1 cellular context compared by ENCODE assay signal in the genomic region with DNA sequence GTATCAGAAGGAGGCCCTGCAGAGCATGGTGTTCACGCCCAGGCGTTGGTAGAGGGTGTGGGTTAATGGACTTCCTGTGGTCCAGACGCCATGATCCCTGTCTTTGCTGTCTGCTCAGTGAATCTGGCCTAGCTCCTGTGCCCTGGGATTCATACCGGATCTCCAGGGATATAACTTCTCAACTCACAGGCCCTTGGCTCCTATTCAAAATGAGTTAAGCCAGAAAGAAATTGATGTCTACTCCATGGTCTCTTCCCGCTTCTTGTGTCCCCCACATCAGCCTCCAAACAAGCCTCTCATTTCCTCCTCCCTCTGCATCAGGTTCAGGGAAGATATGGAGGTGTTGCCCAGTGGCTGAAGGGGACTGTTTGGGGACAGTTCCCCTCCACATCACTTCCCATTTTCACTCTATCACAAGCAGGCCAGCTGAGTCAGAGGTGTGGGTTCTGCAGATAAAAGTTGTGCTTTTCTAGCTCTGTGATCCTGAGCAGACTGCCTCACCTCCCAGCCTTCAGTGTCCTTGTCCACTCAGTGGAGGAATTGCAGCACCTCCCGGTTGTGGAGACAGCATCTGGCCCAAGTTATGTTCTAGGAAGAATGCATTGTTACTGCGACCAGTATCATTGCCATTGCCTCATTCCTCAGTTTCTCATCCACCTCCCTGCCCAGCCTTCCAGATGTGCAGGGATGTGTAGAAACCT.
TF ChIP-seq lines count a peak whose summit lies in the region.

No MANE protein-coding gene starts in this region.

TF ChIP-seq in K562, 482 proteins besides CTCF, POLR2A, EP300 and RAD21 (continued from another document and continues in another):
- TF ChIP-seq, protein P1, sequence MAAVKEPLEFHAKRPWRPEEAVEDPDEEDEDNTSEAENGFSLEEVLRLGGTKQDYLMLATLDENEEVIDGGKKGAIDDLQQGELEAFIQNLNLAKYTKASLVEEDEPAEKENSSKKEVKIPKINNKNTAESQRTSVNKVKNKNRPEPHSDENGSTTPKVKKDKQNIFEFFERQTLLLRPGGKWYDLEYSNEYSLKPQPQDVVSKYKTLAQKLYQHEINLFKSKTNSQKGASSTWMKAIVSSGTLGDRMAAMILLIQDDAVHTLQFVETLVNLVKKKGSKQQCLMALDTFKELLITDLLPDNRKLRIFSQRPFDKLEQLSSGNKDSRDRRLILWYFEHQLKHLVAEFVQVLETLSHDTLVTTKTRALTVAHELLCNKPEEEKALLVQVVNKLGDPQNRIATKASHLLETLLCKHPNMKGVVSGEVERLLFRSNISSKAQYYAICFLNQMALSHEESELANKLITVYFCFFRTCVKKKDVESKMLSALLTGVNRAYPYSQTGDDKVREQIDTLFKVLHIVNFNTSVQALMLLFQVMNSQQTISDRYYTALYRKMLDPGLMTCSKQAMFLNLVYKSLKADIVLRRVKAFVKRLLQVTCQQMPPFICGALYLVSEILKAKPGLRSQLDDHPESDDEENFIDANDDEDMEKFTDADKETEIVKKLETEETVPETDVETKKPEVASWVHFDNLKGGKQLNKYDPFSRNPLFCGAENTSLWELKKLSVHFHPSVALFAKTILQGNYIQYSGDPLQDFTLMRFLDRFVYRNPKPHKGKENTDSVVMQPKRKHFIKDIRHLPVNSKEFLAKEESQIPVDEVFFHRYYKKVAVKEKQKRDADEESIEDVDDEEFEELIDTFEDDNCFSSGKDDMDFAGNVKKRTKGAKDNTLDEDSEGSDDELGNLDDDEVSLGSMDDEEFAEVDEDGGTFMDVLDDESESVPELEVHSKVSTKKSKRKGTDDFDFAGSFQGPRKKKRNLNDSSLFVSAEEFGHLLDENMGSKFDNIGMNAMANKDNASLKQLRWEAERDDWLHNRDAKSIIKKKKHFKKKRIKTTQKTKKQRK (IDR thresholded peaks at IDR 0.05; ENCODE audit: borderline replicate concordance, low read depth, low read length), result no peak
- TF ChIP-seq, protein P2, sequence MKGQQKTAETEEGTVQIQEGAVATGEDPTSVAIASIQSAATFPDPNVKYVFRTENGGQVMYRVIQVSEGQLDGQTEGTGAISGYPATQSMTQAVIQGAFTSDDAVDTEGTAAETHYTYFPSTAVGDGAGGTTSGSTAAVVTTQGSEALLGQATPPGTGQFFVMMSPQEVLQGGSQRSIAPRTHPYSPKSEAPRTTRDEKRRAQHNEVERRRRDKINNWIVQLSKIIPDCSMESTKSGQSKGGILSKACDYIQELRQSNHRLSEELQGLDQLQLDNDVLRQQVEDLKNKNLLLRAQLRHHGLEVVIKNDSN (CRISPR knock-in tag; IDR thresholded peaks at IDR 0.05), result 0 out of 2 replicates have a peak, but pooled peaks have one; percentile 28
- TF ChIP-seq MAFF (IDR thresholded peaks at IDR 0.05; ENCODE audit: low read length) (peak; percentile 54; the same call in 1 of the 2 replicates), ATF7 (IDR thresholded peaks at IDR 0.05) (peak; percentile 68), MIER1 (IDR thresholded peaks at IDR 0.05; ENCODE audit: low read depth) (no peak), SNRNP70 (optimal IDR thresholded peaks at IDR 0.05; ENCODE audit: low read depth, low read length) (no peak), PYGO2 (tag; IDR thresholded peaks at IDR 0.05) (no peak), XRCC4 (IDR thresholded peaks at IDR 0.05; ENCODE audit: extremely low read depth, insufficient read depth, insufficient read length) (no peak), TAF7 (tag; IDR thresholded peaks at IDR 0.05) (no peak), FOXP1 (CRISPR knock-in tag; IDR thresholded peaks at IDR 0.05) (no peak), ZNF232 (CRISPR knock-in tag; IDR thresholded peaks at IDR 0.05) (no peak), GMEB1 (CRISPR knock-in tag; IDR thresholded peaks at IDR 0.05) (no peak), TEAD2 (tag; IDR thresholded peaks at IDR 0.05) (no peak), SIN3A (IDR thresholded peaks at IDR 0.05; ENCODE audit: borderline replicate concordance in 2 of 2, control insufficient read depth in 1 of 2, low read depth in 2 of 2, low read length in 2 of 2) (no peak), SRSF7 (optimal IDR thresholded peaks at IDR 0.05; ENCODE audit: low read depth, low read length) (no peak), SPI1 (IDR thresholded peaks at IDR 0.05; ENCODE audit: borderline replicate concordance, low read depth, low read length) (peak; percentile 99), ZNF444 (CRISPR knock-in tag; IDR thresholded peaks at IDR 0.05) (no peak), WHSC1 (IDR thresholded peaks at IDR 0.05; ENCODE audit: low read length) (no peak), HDAC3 (IDR thresholded peaks at IDR 0.05; ENCODE audit: borderline replicate concordance, partially characterized antibody) (peak; percentile 46), ZNF280A (IDR thresholded peaks at IDR 0.05; ENCODE audit: low read depth, partially characterized antibody) (no peak), PHB (CRISPR knock-in tag; IDR thresholded peaks at IDR 0.05) (no peak), ZKSCAN3 (CRISPR knock-in tag; IDR thresholded peaks at IDR 0.05) (no peak), NFIX (CRISPR knock-in tag; IDR thresholded peaks at IDR 0.05; ENCODE audit: low read depth) (no peak), NFXL1 (CRISPR knock-in tag; IDR thresholded peaks at IDR 0.05) (no peak), BRF2 (IDR thresholded peaks at IDR 0.05; ENCODE audit: borderline replicate concordance, insufficient read depth, insufficient read length) (no peak), LEF1 (IDR thresholded peaks at IDR 0.05) (peak; percentile 81), GABPA (tag; conservative IDR thresholded peaks at IDR 0.05; ENCODE audit: low read depth) (peak; percentile 51; the same call in 1 of the 2 replicates), ZNF12 (CRISPR knock-in tag; IDR thresholded peaks at IDR 0.05) (no peak), ZNF316 (IDR thresholded peaks at IDR 0.05) (0 out of 2 replicates have a peak, but pooled peaks have one; percentile 29), NCOA1 (IDR thresholded peaks at IDR 0.05; ENCODE audit: low read depth) (peak; percentile 83)
- TF ChIP-seq, protein P3, sequence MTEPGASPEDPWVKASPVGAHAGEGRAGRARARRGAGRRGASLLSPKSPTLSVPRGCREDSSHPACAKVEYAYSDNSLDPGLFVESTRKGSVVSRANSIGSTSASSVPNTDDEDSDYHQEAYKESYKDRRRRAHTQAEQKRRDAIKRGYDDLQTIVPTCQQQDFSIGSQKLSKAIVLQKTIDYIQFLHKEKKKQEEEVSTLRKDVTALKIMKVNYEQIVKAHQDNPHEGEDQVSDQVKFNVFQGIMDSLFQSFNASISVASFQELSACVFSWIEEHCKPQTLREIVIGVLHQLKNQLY (CRISPR knock-in tag; conservative IDR thresholded peaks at IDR 0.05), result no peak
- TF ChIP-seq, protein P4, sequence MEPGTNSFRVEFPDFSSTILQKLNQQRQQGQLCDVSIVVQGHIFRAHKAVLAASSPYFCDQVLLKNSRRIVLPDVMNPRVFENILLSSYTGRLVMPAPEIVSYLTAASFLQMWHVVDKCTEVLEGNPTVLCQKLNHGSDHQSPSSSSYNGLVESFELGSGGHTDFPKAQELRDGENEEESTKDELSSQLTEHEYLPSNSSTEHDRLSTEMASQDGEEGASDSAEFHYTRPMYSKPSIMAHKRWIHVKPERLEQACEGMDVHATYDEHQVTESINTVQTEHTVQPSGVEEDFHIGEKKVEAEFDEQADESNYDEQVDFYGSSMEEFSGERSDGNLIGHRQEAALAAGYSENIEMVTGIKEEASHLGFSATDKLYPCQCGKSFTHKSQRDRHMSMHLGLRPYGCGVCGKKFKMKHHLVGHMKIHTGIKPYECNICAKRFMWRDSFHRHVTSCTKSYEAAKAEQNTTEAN (CRISPR knock-in tag; IDR thresholded peaks at IDR 0.05), result no peak
- TF ChIP-seq, protein P5, sequence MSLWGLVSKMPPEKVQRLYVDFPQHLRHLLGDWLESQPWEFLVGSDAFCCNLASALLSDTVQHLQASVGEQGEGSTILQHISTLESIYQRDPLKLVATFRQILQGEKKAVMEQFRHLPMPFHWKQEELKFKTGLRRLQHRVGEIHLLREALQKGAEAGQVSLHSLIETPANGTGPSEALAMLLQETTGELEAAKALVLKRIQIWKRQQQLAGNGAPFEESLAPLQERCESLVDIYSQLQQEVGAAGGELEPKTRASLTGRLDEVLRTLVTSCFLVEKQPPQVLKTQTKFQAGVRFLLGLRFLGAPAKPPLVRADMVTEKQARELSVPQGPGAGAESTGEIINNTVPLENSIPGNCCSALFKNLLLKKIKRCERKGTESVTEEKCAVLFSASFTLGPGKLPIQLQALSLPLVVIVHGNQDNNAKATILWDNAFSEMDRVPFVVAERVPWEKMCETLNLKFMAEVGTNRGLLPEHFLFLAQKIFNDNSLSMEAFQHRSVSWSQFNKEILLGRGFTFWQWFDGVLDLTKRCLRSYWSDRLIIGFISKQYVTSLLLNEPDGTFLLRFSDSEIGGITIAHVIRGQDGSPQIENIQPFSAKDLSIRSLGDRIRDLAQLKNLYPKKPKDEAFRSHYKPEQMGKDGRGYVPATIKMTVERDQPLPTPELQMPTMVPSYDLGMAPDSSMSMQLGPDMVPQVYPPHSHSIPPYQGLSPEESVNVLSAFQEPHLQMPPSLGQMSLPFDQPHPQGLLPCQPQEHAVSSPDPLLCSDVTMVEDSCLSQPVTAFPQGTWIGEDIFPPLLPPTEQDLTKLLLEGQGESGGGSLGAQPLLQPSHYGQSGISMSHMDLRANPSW (CRISPR knock-in tag; IDR thresholded peaks at IDR 0.05), result no peak
- TF ChIP-seq, protein P6, sequence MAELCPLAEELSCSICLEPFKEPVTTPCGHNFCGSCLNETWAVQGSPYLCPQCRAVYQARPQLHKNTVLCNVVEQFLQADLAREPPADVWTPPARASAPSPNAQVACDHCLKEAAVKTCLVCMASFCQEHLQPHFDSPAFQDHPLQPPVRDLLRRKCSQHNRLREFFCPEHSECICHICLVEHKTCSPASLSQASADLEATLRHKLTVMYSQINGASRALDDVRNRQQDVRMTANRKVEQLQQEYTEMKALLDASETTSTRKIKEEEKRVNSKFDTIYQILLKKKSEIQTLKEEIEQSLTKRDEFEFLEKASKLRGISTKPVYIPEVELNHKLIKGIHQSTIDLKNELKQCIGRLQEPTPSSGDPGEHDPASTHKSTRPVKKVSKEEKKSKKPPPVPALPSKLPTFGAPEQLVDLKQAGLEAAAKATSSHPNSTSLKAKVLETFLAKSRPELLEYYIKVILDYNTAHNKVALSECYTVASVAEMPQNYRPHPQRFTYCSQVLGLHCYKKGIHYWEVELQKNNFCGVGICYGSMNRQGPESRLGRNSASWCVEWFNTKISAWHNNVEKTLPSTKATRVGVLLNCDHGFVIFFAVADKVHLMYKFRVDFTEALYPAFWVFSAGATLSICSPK (IDR thresholded peaks at IDR 0.05; ENCODE audit: borderline replicate concordance), result no peak
- TF ChIP-seq, protein P7, sequence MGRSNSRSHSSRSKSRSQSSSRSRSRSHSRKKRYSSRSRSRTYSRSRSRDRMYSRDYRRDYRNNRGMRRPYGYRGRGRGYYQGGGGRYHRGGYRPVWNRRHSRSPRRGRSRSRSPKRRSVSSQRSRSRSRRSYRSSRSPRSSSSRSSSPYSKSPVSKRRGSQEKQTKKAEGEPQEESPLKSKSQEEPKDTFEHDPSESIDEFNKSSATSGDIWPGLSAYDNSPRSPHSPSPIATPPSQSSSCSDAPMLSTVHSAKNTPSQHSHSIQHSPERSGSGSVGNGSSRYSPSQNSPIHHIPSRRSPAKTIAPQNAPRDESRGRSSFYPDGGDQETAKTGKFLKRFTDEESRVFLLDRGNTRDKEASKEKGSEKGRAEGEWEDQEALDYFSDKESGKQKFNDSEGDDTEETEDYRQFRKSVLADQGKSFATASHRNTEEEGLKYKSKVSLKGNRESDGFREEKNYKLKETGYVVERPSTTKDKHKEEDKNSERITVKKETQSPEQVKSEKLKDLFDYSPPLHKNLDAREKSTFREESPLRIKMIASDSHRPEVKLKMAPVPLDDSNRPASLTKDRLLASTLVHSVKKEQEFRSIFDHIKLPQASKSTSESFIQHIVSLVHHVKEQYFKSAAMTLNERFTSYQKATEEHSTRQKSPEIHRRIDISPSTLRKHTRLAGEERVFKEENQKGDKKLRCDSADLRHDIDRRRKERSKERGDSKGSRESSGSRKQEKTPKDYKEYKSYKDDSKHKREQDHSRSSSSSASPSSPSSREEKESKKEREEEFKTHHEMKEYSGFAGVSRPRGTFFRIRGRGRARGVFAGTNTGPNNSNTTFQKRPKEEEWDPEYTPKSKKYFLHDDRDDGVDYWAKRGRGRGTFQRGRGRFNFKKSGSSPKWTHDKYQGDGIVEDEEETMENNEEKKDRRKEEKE (IDR thresholded peaks at IDR 0.05; ENCODE audit: borderline replicate concordance in 1 of 2, control insufficient read depth in 1 of 2, low read depth in 2 of 2, low read length in 1 of 2), result no peak
- TF ChIP-seq, protein P8, sequence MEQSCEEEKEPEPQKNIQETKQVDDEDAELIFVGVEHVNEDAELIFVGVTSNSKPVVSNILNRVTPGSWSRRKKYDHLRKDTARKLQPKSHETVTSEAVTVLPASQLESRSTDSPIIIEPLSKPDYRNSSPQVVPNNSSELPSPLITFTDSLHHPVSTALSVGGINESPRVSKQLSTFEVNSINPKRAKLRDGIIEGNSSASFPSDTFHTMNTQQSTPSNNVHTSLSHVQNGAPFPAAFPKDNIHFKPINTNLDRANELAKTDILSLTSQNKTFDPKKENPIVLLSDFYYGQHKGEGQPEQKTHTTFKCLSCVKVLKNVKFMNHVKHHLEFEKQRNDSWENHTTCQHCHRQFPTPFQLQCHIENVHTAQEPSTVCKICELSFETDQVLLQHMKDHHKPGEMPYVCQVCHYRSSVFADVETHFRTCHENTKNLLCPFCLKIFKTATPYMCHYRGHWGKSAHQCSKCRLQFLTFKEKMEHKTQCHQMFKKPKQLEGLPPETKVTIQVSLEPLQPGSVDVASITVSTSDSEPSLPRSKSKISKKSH (CRISPR knock-in tag; IDR thresholded peaks at IDR 0.05), result no peak
